8 cellular contexts compared by ENCODE assay signal in the genomic region with DNA sequence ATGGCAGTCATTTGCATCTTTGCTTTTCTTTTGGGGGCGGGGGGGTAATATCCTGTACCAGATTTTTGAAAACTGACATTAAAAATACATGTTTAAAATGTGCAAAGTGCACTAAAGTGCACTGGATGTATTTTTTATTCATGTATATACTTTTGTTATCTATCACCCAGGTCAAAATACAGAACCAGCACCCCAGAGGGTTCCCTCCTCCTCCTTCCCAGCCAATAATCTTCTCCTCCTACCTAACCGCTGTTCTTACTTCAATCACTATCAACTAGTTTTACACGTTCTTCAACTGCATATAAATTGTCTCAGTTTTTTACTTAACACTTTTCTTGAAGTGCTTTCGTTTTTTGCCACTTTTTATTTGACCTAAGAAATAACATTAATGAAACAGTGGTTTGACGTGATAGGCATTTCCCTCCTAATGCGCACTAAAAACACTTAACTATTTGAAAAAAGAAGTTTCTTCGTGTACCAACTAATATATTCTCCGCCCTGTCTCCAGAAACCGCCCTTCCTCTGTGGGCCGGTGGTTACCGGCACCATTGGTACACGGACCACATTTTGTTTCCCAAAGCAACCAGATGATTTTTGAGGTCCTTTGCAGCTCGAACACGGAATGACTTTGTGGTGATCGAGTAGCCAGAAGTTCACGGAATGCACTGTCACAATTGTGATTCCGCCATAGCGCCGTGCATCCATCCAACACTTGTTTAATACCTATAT. TPM values are rescaled to one million over a fixed set of nuclear protein-coding genes. Genes with fewer than 3 reads are reported as not detected.
A peak's percentile ranks its signal among the peaks of the same experiment; 100 is the strongest.
DNase-seq lines count a peak whose midpoint lies in the region; ATAC-seq and TF ChIP-seq lines count a peak whose summit lies in the region.

No MANE protein-coding gene starts in this region.

- H3K27ac Mint-ChIP-seq in Caco-2 (ENCODE audit: unreplicated experiment), result peak overlapping the region; percentile 43
- H3K27ac Mint-ChIP-seq in activated naive CD4-positive, alpha-beta T cell treated with anti-CD3 and anti-CD28 coated beads for 36 hours, result peak overlapping the region; percentile 90

- POLR2A ChIA-PET in Caco-2 (lab: Charles Lee), result interaction anchor here (0.5 to 1.1 kb wide), 8 partner anchors 9 to 69 kb away, joined by 3 to 12 read pairs (median 3); no protein-coding TSS in a partner anchor

- DNase-seq in Caco-2 (peak in 1 of 2 experiments; percentile 38), NB4 (ENCODE audit: low read depth) (peak; percentile 47), AML-193 (lab: John Stamatoyannopoulos, UW) (no peak), substantia nigra (lab: John Stamatoyannopoulos, UW) (no peak)
- peak; percentile 43 for DNase-seq in activated naive CD4-positive, alpha-beta T cell treated with anti-CD3 and anti-CD28 coated beads for 36 hours
- DNase-seq in stimulated activated CD4-positive, alpha-beta T cell treated with anti-CD3 and anti-CD28 coated beads, Interleukin-4, amount 100 ng/mL, for 1 hour, result peak; percentile 8

- peaks cover 22% of the 10 kb centered on the region for H3K4me1 Mint-ChIP-seq in Caco-2 (ENCODE audit: low read depth, unreplicated experiment)
- peaks cover 47% of the 10 kb centered on the region for H3K4me1 Mint-ChIP-seq in activated naive CD4-positive, alpha-beta T cell treated with anti-CD3 and anti-CD28 coated beads for 36 hours (ENCODE audit: low read depth)

- H3K27ac ChIP-seq in substantia nigra (ENCODE audit: low read depth, low read length, poor library complexity, severe bottlenecking), result no peak overlapping the region

- H3K36me3 Mint-ChIP-seq in Caco-2 (ENCODE audit: insufficient read depth, unreplicated experiment), result peaks cover 5% of the 10 kb centered on the region
- H3K36me3 Mint-ChIP-seq in activated naive CD4-positive, alpha-beta T cell treated with anti-CD3 and anti-CD28 coated beads for 36 hours (ENCODE audit: low read depth), result no peaks in the 10 kb centered on the region

- no peak for TF ChIP-seq POLR2A in NB4 (IDR thresholded peaks at IDR 0.05; ENCODE audit: extremely low read depth, insufficient read length)

- intact Hi-C loops in Caco-2 (cut with micrococcal nuclease; ENCODE audit: unreplicated experiment), result loop anchor here (2.0 kb wide), 3 partner anchors 15 to 63 kb away; no protein-coding TSS in a partner anchor
- intact Hi-C loops in activated naive CD4-positive, alpha-beta T cell treated with anti-CD3 and anti-CD28 coated beads for 36 hours (cut with micrococcal nuclease), result loop anchor here (1.0 kb wide), 5 partner anchors 21 to 61 kb away; no protein-coding TSS in a partner anchor

- TSS peak; percentile 71 for BruUV-seq in Caco-2 (replicated peaks; lab: Mats Ljungman, UMichigan)

- H3K27me3 Mint-ChIP-seq in Caco-2 (ENCODE audit: insufficient read depth, unreplicated experiment), result no peaks in the 10 kb centered on the region
- H3K27me3 Mint-ChIP-seq in activated naive CD4-positive, alpha-beta T cell treated with anti-CD3 and anti-CD28 coated beads for 36 hours (ENCODE audit: low read depth), result no peaks in the 10 kb centered on the region

- H3K4me3 ChIP-seq in Caco-2 (ENCODE audit: low read depth, low read length), result peak overlapping the region; percentile 37
- peak overlapping the region; percentile 74 for H3K4me3 ChIP-seq in NB4 (ENCODE audit: low read depth, low read length)
- H3K4me3 ChIP-seq in iPS-18c (ENCODE audit: insufficient read depth, low read depth, low read length), result peak overlapping the region; percentile 47

- no peak for TF ChIP-seq CTCF in Caco-2 (IDR thresholded peaks at IDR 0.05; ENCODE audit: insufficient read depth in 1 of 2, low read depth in 1 of 2, low read length in 1 of 2, severe bottlenecking in 1 of 2, unreplicated experiment in 1 of 2)
- no peak for TF ChIP-seq CTCF in NB4 (IDR thresholded peaks at IDR 0.05; ENCODE audit: low read depth, low read length)

- H3K36me3 ChIP-seq in Caco-2 (ENCODE audit: control insufficient read depth, insufficient read depth, low read length), result no peaks in the 10 kb centered on the region

- H3K9me3 ChIP-seq in Caco-2, result no peaks in the 10 kb centered on the region
- H3K9me3 ChIP-seq in iPS-18c (ENCODE audit: control insufficient read depth, insufficient read depth, low read length), result no peaks in the 10 kb centered on the region

- no peaks in the 10 kb centered on the region for H3K9me3 Mint-ChIP-seq in Caco-2 (ENCODE audit: unreplicated experiment)
- no peaks in the 10 kb centered on the region for H3K9me3 Mint-ChIP-seq in activated naive CD4-positive, alpha-beta T cell treated with anti-CD3 and anti-CD28 coated beads for 36 hours

- ATAC-seq in GM19351 (IDR thresholded peaks at IDR 0.05; ENCODE audit: unreplicated experiment), result no peak

- CTCF ChIA-PET in Caco-2 (lab: Charles Lee), result interaction anchor here (0.6 to 2.1 kb wide), 4 partner anchors 44 to 83 kb away, joined by 4 to 8 read pairs (median 6); no protein-coding TSS in a partner anchor
- CTCF ChIA-PET in activated naive CD4-positive, alpha-beta T cell treated with anti-CD3 and anti-CD28 coated beads for 36 hours (lab: Charles Lee), result interaction anchor here (0.6 to 4.8 kb wide), 10 partner anchors 21 to 314 kb away, joined by 3 to 30 read pairs (median 4); no protein-coding TSS in a partner anchor

- H3K4me3 Mint-ChIP-seq in Caco-2 (ENCODE audit: unreplicated experiment), result peak overlapping the region; percentile 74
- peak overlapping the region; percentile 91 for H3K4me3 Mint-ChIP-seq in activated naive CD4-positive, alpha-beta T cell treated with anti-CD3 and anti-CD28 coated beads for 36 hours

- no peaks in the 10 kb centered on the region for H3K27me3 ChIP-seq in Caco-2 (replicated peaks; ENCODE audit: control insufficient read depth, insufficient read depth, low read length)

- peaks cover 11% of the 10 kb centered on the region for H3K4me1 ChIP-seq in Caco-2

RNA-seq across cellular contexts. Expression of gene AKAP13, which starts 0.8 kb away (rescaled TPM):
- total RNA-seq in Caco-2 (2022), result 48.3 and 49.6 TPM in 2 replicates
- total RNA-seq in activated naive CD4-positive, alpha-beta T cell treated with anti-CD3 and anti-CD28 coated beads for 36 hours, result 10 to 100 TPM; 79.4 to 83.2 TPM

Comparison
In these comparisons a context has a peak if more than half of its experiments do, and no peak if none do; other contexts are left out.
1. DNase-seq: peak in NB4 (single experiment), activated naive CD4-positive, alpha-beta T cell treated with anti-CD3 and anti-CD28 coated beads for 36 hours (single experiment) and stimulated activated CD4-positive, alpha-beta T cell treated with anti-CD3 and anti-CD28 coated beads, Interleukin-4, amount 100 ng/mL, for 1 hour (single experiment); none in AML-193 (0 of 2) and substantia nigra (0 of 49).
2. Peak in every context shown above with its lines, with median percentiles within 50 percentile points of each other: H3K4me3 ChIP-seq.